In the genomic region with DNA sequence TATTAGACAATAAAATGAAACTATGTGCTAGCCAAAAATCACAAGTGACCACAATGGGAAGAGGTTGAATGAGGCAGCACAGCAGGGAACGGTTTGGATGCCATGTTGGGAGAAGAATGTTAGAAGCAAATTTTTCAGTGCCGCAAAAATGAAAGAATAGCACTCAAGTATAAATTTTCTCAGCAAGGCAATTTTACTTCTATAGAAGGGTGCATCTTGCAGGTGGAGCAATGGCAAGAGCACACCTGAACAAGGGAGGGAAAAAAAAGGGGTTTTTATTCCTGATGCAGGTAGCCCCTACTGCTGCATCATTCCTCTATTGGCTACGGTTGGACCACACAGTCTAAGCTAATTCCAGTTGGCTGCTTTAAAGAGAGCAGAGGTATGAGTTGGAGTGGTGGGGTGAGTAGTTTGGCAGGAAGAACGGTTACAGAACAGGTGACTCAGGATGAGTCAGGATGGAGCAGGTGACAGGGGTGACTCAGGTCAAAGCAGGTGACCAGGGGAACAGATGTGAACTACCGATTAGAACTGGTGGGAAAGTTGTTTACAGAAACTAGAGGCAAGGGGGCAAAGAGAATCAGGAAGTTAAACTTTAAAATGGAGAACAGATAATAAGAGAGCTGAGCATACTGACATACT, we compare ENCODE assay signal across 18 cellular contexts.
A peak's percentile ranks its signal among the peaks of the same experiment; 100 is the strongest.
DNase-seq lines count a peak whose midpoint lies in the region; ATAC-seq, FAIRE-seq and TF ChIP-seq lines count a peak whose summit lies in the region.
"Had no signal": no experiment of that assay in that cellular context is flagged by ENCODE, and none has a peak within 500 bp of the region (broad histone marks: within the 10 kb centered on the region; RNA-seq: fewer than 3 reads in every experiment).

No MANE protein-coding gene starts in this region.

- H3K36me3 Mint-ChIP-seq in nephron (ENCODE audit: low read depth) = peaks cover 6% of the 10 kb centered on the region

- peak; percentile 62 for DNase-seq in DMS53 treated with DMSO at 0.1 percent for 48 hours (lab: John Stamatoyannopoulos, UW; ENCODE audit: unreplicated experiment)
- DNase-seq in HT1080 (ENCODE audit: low read depth) = peak; percentile 65
- DNase-seq in bronchial epithelial cell (ENCODE audit: low read depth) = peak; percentile 22
- DNase-seq in NK-92 (lab: John Stamatoyannopoulos, UW; ENCODE audit: unreplicated experiment) = no peak
- DNase-seq: CD8-positive, alpha-beta memory T cell; DMS 273 treated with DMSO at 0.1 percent for 48 hours; MM.1S; NCI-H1930; NCI-H2171 treated with DMSO at 0.1 percent for 48 hours; NCI-H774; SIG-M5 had no signal

- FAIRE-seq in bronchial epithelial cell (lab: Jason Lieb, UNC) = no peak
- FAIRE-seq: GM12878, GM18507, RCC 7860 had no signal

- ATAC-seq in GM19467 (IDR thresholded peaks at IDR 0.05; ENCODE audit: unreplicated experiment) (no peak), HG03097 (IDR thresholded peaks at IDR 0.05; ENCODE audit: low FRiP score, unreplicated experiment) (no peak)
- ATAC-seq: GM12878, HCT116 had no signal

- H3K27ac Mint-ChIP-seq in nephron = peak overlapping the region; percentile 31 to 97 (median 68)

- H3K4me3 Mint-ChIP-seq in nephron = no peak overlapping the region
- H3K4me3 Mint-ChIP-seq: CD8-positive, alpha-beta memory T cell had no signal

- no peak overlapping the region for H3K4me3 ChIP-seq in bronchial epithelial cell (ENCODE audit: low read depth, low read length)
- H3K4me3 ChIP-seq: GM12878 had no signal

- no peak for TF ChIP-seq CTCF in bronchial epithelial cell (IDR thresholded peaks at IDR 0.05; ENCODE audit: insufficient read depth, low read length, severe bottlenecking)
- no peak for TF ChIP-seq CTCF in nephron (IDR thresholded peaks at IDR 0.05; ENCODE audit: unreplicated experiment in 3 of 3)

- no peaks in the 10 kb centered on the region for H3K36me3 ChIP-seq in bronchial epithelial cell (ENCODE audit: control insufficient read depth, insufficient read depth, low read length)

- H3K4me1 Mint-ChIP-seq in nephron = peaks cover 19% of the 10 kb centered on the region
- H3K4me1 Mint-ChIP-seq: CD8-positive, alpha-beta memory T cell had no signal

- no peaks in the 10 kb centered on the region for H3K27me3 Mint-ChIP-seq in nephron (ENCODE audit: low read depth)

- peaks cover 3% of the 10 kb centered on the region for H3K9me3 Mint-ChIP-seq in nephron

- H3K27me3 ChIP-seq in bronchial epithelial cell (ENCODE audit: control insufficient read depth, insufficient read depth, low read length) = no peaks in the 10 kb centered on the region
